In genomic region chr1:8303876-8304275, GRCh38 we compare ENCODE assay signal across 1 cellular context.
TF ChIP-seq lines count a peak whose summit lies in the region.

No MANE protein-coding gene starts in this region.

TF ChIP-seq in H1, 55 proteins besides CTCF, POLR2A, EP300 and RAD21:
- no peak for TF ChIP-seq ZNF274 (IDR thresholded peaks at IDR 0.05; ENCODE audit: borderline replicate concordance, extremely low read depth, low read length)
- no peak for TF ChIP-seq JUND (IDR thresholded peaks at IDR 0.05; ENCODE audit: low read length)
